Comparison of ENCODE assay signal across 9 cellular contexts in genomic region chrX:39501822-39502221, GRCh38.
"Had no signal": no experiment of that assay in that cellular context is flagged by ENCODE, and none has a peak within 500 bp of the region (broad histone marks: within the 10 kb centered on the region; RNA-seq: fewer than 3 reads in every experiment).

No MANE protein-coding gene starts in this region.

- H3K27ac ChIP-seq: KMS-11 had no signal

- ATAC-seq: GM23338 had no signal

- H3K9me3 Mint-ChIP-seq: GM23338 had no signal

- H3K4me3 ChIP-seq: GM23338 had no signal

- H3K9ac ChIP-seq: KMS-11 had no signal

- H2AFZ ChIP-seq: GM23338 had no signal

- DNase-seq: H9, HCEC 1CT, IMR-90, KBM-7 had no signal

- H3K4me2 ChIP-seq: GM23338, KMS-11 had no signal

- H3K4me3 Mint-ChIP-seq: GM23338, H9 had no signal

- H3K27ac Mint-ChIP-seq: GM23338, H9 had no signal

- FAIRE-seq: H1, H54, HTR-8/SVneo had no signal

- H3K4me1 Mint-ChIP-seq: GM23338 had no signal
